ENCODE assay signal across 18 cellular contexts in the genomic region with DNA sequence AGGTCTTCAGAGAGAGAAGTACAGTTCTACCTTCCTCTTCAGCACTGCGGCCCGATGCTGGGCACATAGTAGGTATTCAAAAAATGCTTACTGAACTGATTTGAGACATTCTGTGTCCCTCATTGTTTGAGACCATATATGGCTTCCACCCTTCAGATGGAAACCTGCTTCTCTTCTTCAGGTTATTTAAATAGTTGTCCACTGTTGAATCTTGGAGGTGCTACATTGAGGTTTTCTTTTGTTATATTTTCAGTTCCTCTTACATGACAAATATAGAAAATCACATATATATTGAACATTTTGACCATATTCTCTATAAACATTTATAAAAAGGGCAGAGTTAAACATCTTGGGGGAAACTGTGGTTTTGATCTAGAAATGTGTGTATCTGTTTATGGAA.
"Had no signal": no experiment of that assay in that cellular context is flagged by ENCODE, and none has a peak within 500 bp of the region (broad histone marks: within the 10 kb centered on the region; RNA-seq: fewer than 3 reads in every experiment).

No MANE protein-coding gene starts in this region.

- ATAC-seq: body of pancreas; effector memory CD8-positive, alpha-beta T cell; left cardiac atrium; naive thymus-derived CD4-positive, alpha-beta T cell; psoas muscle; right cardiac atrium had no signal

- H3K27me3 Mint-ChIP-seq: activated CD4-positive, alpha-beta memory T cell treated with anti-CD3 and anti-CD28 coated beads, Interleukin-2, amount 10 ng/mL, durations not matched to agents 7 days and 5 days; activated T-cell treated with anti-CD3 and anti-CD28 coated beads, Interleukin-2, amount 50 U/mL, for 24 hours; effector memory CD8-positive, alpha-beta T cell; naive thymus-derived CD4-positive, alpha-beta T cell; stimulated activated naive CD8-positive, alpha-beta T cell treated with anti-CD3 and anti-CD28 coated beads, Interleukin-15, Interleukin-2, amounts not matched to agents 100 ng/mL and 50 ng/mL, for 24 hours had no signal

- H3K9me3 ChIP-seq: body of pancreas, psoas muscle, transverse colon had no signal

- H3K27me3 ChIP-seq: body of pancreas, hepatocyte, transverse colon had no signal

- H3K9me3 Mint-ChIP-seq: activated naive CD4-positive, alpha-beta T cell treated with anti-CD3 and anti-CD28 coated beads for 36 hours; stimulated activated naive CD8-positive, alpha-beta T cell treated with anti-CD3 and anti-CD28 coated beads, Interleukin-15, Interleukin-2, amounts not matched to agents 100 ng/mL and 50 ng/mL, for 24 hours had no signal

- H3K79me2 ChIP-seq: hepatocyte had no signal

- H3K27ac ChIP-seq: body of pancreas, hepatocyte, psoas muscle, skin epidermis, transverse colon had no signal

- H3K36me3 Mint-ChIP-seq: naive thymus-derived CD4-positive, alpha-beta T cell had no signal

- H3K4me1 Mint-ChIP-seq: activated CD4-positive, alpha-beta memory T cell treated with anti-CD3 and anti-CD28 coated beads, Interleukin-2, amount 10 ng/mL, durations not matched to agents 7 days and 5 days; naive thymus-derived CD4-positive, alpha-beta T cell had no signal

- H3K4me1 ChIP-seq: body of pancreas, psoas muscle, transverse colon had no signal

- H3K4me3 Mint-ChIP-seq: activated CD4-positive, alpha-beta memory T cell treated with anti-CD3 and anti-CD28 coated beads, Interleukin-2, amount 10 ng/mL, durations not matched to agents 7 days and 5 days; activated naive CD4-positive, alpha-beta T cell treated with anti-CD3 and anti-CD28 coated beads for 36 hours; activated T-cell treated with anti-CD3 and anti-CD28 coated beads, Interleukin-2, amount 50 U/mL, for 24 hours; effector memory CD8-positive, alpha-beta T cell; naive thymus-derived CD4-positive, alpha-beta T cell; stimulated activated naive CD8-positive, alpha-beta T cell treated with anti-CD3 and anti-CD28 coated beads, Interleukin-15, Interleukin-2, amounts not matched to agents 100 ng/mL and 50 ng/mL, for 24 hours had no signal

- H3K4me2 ChIP-seq: hepatocyte had no signal

- H3K36me3 ChIP-seq: transverse colon had no signal

- H3K4me3 ChIP-seq: body of pancreas, hepatocyte, psoas muscle, skin epidermis, transverse colon had no signal

- DNase-seq: activated CD4-positive, alpha-beta memory T cell treated with anti-CD3 and anti-CD28 coated beads, Interleukin-2, amount 10 ng/mL, durations not matched to agents 7 days and 5 days; activated CD4-positive, alpha-beta T cell treated with anti-CD3 and anti-CD28 coated beads for 48 hours; activated CD4-positive, CD25-positive, alpha-beta regulatory T cell; activated naive CD4-positive, alpha-beta T cell treated with anti-CD3 and anti-CD28 coated beads for 36 hours; activated T-cell treated with anti-CD3 and anti-CD28 coated beads, Interleukin-2, amount 50 U/mL, for 24 hours; body of pancreas; effector memory CD8-positive, alpha-beta T cell; left cardiac atrium; mesendoderm; naive thymus-derived CD4-positive, alpha-beta T cell; psoas muscle; right cardiac atrium; stimulated activated CD4-positive, alpha-beta T cell treated with anti-CD3 and anti-CD28 coated beads, Interleukin-2, amount 100 ng/mL, for 48 hours; transverse colon had no signal

- H2AFZ ChIP-seq: hepatocyte had no signal

- H3K27ac Mint-ChIP-seq: activated CD4-positive, alpha-beta memory T cell treated with anti-CD3 and anti-CD28 coated beads, Interleukin-2, amount 10 ng/mL, durations not matched to agents 7 days and 5 days; activated naive CD4-positive, alpha-beta T cell treated with anti-CD3 and anti-CD28 coated beads for 36 hours; activated T-cell treated with anti-CD3 and anti-CD28 coated beads, Interleukin-2, amount 50 U/mL, for 24 hours; activated T-helper 2 cell treated with anti-CD3 and anti-CD28 coated beads, Interferon-gamma antibody, Interleukin-2, Interleukin-4, amounts not matched to agents 10 μg/mL and 5 μg/mL and 100 μg/mL, durations not matched to agents 14 hours and 24 hours and 36 hours; effector memory CD8-positive, alpha-beta T cell; naive thymus-derived CD4-positive, alpha-beta T cell; stimulated activated naive CD8-positive, alpha-beta T cell treated with anti-CD3 and anti-CD28 coated beads, Interleukin-15, Interleukin-2, amounts not matched to agents 100 ng/mL and 50 ng/mL, for 24 hours had no signal
